ENCODE assay signal across 8 cellular contexts in the genomic region with DNA sequence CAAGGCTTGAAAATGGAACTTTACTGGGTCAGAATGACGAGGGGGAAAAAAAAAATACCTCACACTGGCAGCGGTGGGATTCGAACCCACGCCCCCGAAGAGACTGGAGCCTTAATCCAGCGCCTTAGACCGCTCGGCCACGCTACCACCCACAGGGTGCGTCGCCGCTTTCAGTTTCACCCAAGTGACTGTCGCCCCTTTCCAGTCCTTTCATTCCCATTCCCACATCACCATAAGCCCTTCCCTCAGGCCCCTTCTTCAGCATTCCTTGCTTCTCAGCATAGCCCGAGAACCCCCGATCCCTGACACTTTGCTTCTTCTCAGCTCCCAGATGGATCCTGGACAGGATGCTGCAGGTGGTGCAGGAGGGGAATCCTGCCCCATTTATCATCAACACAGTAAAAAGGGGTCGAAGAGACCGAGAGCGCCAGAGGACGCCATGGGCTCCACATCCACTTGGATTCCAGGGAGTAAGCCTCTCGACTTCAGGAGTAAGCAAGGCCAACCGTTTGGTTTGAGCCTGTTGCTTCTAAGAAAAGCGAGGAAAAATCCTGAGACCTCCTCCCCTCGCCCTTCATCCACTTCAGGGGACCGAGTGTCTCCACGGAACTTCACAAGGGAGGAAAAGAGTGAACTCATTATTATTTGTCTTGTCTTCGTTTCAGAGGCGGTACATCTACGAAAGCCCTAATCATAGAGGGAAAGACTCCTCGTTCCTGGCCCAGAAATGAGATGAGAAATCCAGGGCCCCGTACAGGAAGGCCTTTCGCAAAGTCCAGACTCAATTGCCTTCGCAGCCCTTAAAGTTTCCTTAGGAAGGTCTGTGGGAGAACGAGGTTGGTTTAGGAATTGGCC. TPM values are rescaled to one million over a fixed set of nuclear protein-coding genes. Genes with fewer than 3 reads are reported as not detected.
A peak's percentile ranks its signal among the peaks of the same experiment; 100 is the strongest.
DNase-seq lines count a peak whose midpoint lies in the region; ATAC-seq, FAIRE-seq and TF ChIP-seq lines count a peak whose summit lies in the region.

No MANE protein-coding gene starts in this region.

- peak overlapping the region; percentile 57 to 68 for H3K4me2 ChIP-seq in H1 (ENCODE audit: insufficient read depth in 1 of 2, low read depth in 2 of 2, low read length in 2 of 2)

- H3K36me3 ChIP-seq in H1 (ENCODE audit: control insufficient read depth in 2 of 4, insufficient read depth in 4 of 4, low read length in 3 of 4) = no peaks in the 10 kb centered on the region

- H3K27ac ChIP-seq in 22Rv1 (peak overlapping the region; percentile 85), H1 (ENCODE audit: low read depth, low read length) (no peak overlapping the region)

- H3K27me3 ChIP-seq in H1 (replicated peaks in 1 of 4; ENCODE audit: control insufficient read depth in 3 of 4, extremely low read depth in 1 of 4, insufficient read depth in 3 of 4, low read length in 3 of 4) = no peaks in the 10 kb centered on the region

- H2BK12ac ChIP-seq in H1 (ENCODE audit: low read depth, low read length) = no peak overlapping the region

- H3K9me3 Mint-ChIP-seq in activated CD8-positive, alpha-beta T cell treated with anti-CD3 and anti-CD28 coated beads for 36 hours = no peaks in the 10 kb centered on the region
- H3K9me3 Mint-ChIP-seq in memory B cell = no peaks in the 10 kb centered on the region

- H2BK5ac ChIP-seq in H1 (ENCODE audit: low read depth, low read length) = no peak overlapping the region; the same call in 1 of the 2 replicates

- CTCF ChIA-PET in activated CD8-positive, alpha-beta T cell treated with anti-CD3 and anti-CD28 coated beads for 36 hours (lab: Charles Lee) = interaction anchor here (1.4 to 3.5 kb wide), 2 partner anchors 72 to 105 kb away, joined by 3 to 14 read pairs; no protein-coding TSS in a partner anchor
- CTCF ChIA-PET in H1 (lab: Charles Lee; ENCODE audit: partially characterized antibody) = interaction anchor here (0.6 kb wide), 1 partner anchor 24 kb away, joined by 4 read pairs; no protein-coding TSS in a partner anchor

- no peak overlapping the region for H3K18ac ChIP-seq in H1 (ENCODE audit: extremely low read depth, low read length)

- peak overlapping the region; percentile 99 for H2AFZ ChIP-seq in H1 (ENCODE audit: low read length)

- peak overlapping the region; percentile 81 for H3K4me3 Mint-ChIP-seq in activated CD8-positive, alpha-beta T cell treated with anti-CD3 and anti-CD28 coated beads for 36 hours
- peak overlapping the region; percentile 75 for H3K4me3 Mint-ChIP-seq in memory B cell

- H3K23ac ChIP-seq in H1 (ENCODE audit: insufficient read length) = no peak overlapping the region

- ATAC-seq in activated CD8-positive, alpha-beta T cell treated with anti-CD3 and anti-CD28 coated beads for 36 hours = peak; percentile 11
- ATAC-seq in memory B cell (ENCODE audit: low read depth) (no peak), HG03342 (IDR thresholded peaks at IDR 0.05; ENCODE audit: unreplicated experiment) (no peak)

- 4% methylated on average over 33 of the region's 33 CpGs; no CpG with 5 or more reads in 1 of the 2 experiments for WGBS in H1 (ENCODE audit: extremely low coverage in 1 of 2, insufficient coverage in 1 of 2, insufficient read length in 1 of 2, insufficient replicate concordance in 2 of 2, low coverage in 1 of 2, low lambda C conversion rate in 2 of 2, missing lambda C conversion rate in 1 of 2), 2 experiments

- H4K5ac ChIP-seq in H1 (ENCODE audit: insufficient read length, low read depth, low read length) = no peak overlapping the region

- no peak overlapping the region for H3K14ac ChIP-seq in H1 (ENCODE audit: insufficient read length)

- H3K4ac ChIP-seq in H1 (replicated peaks; ENCODE audit: insufficient read length, low read depth, low read length) = no peak overlapping the region

- H3K4me1 Mint-ChIP-seq in activated CD8-positive, alpha-beta T cell treated with anti-CD3 and anti-CD28 coated beads for 36 hours (ENCODE audit: low read depth) = peaks cover 36% of the 10 kb centered on the region
- peaks cover 29% of the 10 kb centered on the region for H3K4me1 Mint-ChIP-seq in memory B cell

- TF ChIP-seq RAD21 in H1 (IDR thresholded peaks at IDR 0.05 in 1 of 2, conservative IDR thresholded peaks at IDR 0.05 in 1 of 2; ENCODE audit: low read depth in 2 of 2, low read length in 2 of 2) = no peak

- peak overlapping the region; percentile 16 to 87 (median 63); a peak in 6 of 7 replicates for H3K9ac ChIP-seq in H1 (replicated peaks in 1 of 4; ENCODE audit: extremely low read depth in 1 of 4, low read depth in 3 of 4, low read length in 3 of 4)

- H3K27me3 Mint-ChIP-seq in activated CD8-positive, alpha-beta T cell treated with anti-CD3 and anti-CD28 coated beads for 36 hours = peaks cover 2% of the 10 kb centered on the region
- peaks cover 2% of the 10 kb centered on the region for H3K27me3 Mint-ChIP-seq in memory B cell

- H3K23me2 ChIP-seq in H1 (ENCODE audit: low read depth, low read length) = peaks cover 3% of the 10 kb centered on the region; the same call in 1 of the 2 replicates

- H3K9me3 ChIP-seq in H1 (ENCODE audit: insufficient read depth in 2 of 2, low read depth in 1 of 2, low read length in 1 of 2) = no peaks in the 10 kb centered on the region

- no peaks in the 10 kb centered on the region for H3K79me2 ChIP-seq in H1 (ENCODE audit: control insufficient read depth in 1 of 2, insufficient read depth in 2 of 2, low read length in 2 of 2)

- H4K91ac ChIP-seq in H1 (replicated peaks; ENCODE audit: insufficient read length, low read length) = no peak overlapping the region

- no peak overlapping the region for H2BK120ac ChIP-seq in H1 (replicated peaks; ENCODE audit: low read depth, low read length)

- POLR2A ChIA-PET in activated CD8-positive, alpha-beta T cell treated with anti-CD3 and anti-CD28 coated beads for 36 hours (lab: Charles Lee) = no interaction called here
- POLR2A ChIA-PET in H1 (lab: Charles Lee; ENCODE audit: partially characterized antibody) = interaction anchor here (0.6 to 0.8 kb wide), 3 partner anchors 9 to 1721 kb away, joined by 3 read pairs; no protein-coding TSS in a partner anchor

- TF ChIP-seq POLR2A in H1 (IDR thresholded peaks at IDR 0.05; ENCODE audit: control extremely low read depth in 1 of 2, low read depth in 2 of 2, low read length in 2 of 2) = no peak

- H3K27ac Mint-ChIP-seq in activated CD8-positive, alpha-beta T cell treated with anti-CD3 and anti-CD28 coated beads for 36 hours = peak overlapping the region; percentile 92
- peak overlapping the region; percentile 92 for H3K27ac Mint-ChIP-seq in memory B cell

- no peak overlapping the region for H2BK15ac ChIP-seq in H1 (ENCODE audit: low read length)

- H3K79me1 ChIP-seq in H1 (ENCODE audit: low read depth, low read length) = no peaks in the 10 kb centered on the region

- DNase-seq in GM20000 (ENCODE audit: low spot score) (peak; percentile 57), NCI-H526 (lab: John Stamatoyannopoulos, UW) (peak; percentile 42 to 75), H1 (ENCODE audit: low read depth in 1 of 2, low spot score in 2 of 2) (peak; percentile 75 to 98), memory B cell (ENCODE audit: low spot score in 2 of 2) (peak in 1 of 2 donors; percentile 51)
- peak; percentile 85 for DNase-seq in activated CD8-positive, alpha-beta T cell treated with anti-CD3 and anti-CD28 coated beads for 36 hours
- DNase-seq in stimulated activated CD8-positive, alpha-beta memory T cell treated with anti-CD3 and anti-CD28 coated beads, Interleukin-12 subunit alpha, Interleukin-12 subunit beta, amount 100 ng/mL, for 4 hours (ENCODE audit: low read depth) = peak; percentile 46

- H4K8ac ChIP-seq in H1 (ENCODE audit: extremely low read depth, insufficient read depth, low read length) = no peak overlapping the region

- no peak for TF ChIP-seq EP300 in H1 (IDR thresholded peaks at IDR 0.05; ENCODE audit: borderline replicate concordance in 1 of 2, low read depth in 2 of 2, low read length in 2 of 2)

- peak overlapping the region; percentile 82 to 97 (median 89) for H3K4me3 ChIP-seq in H1 (ENCODE audit: extremely low read depth in 1 of 4, insufficient read depth in 2 of 4, low read depth in 3 of 4, low read length in 4 of 4)

- no peak overlapping the region for H2AK5ac ChIP-seq in H1 (ENCODE audit: low read depth, low read length)

- FAIRE-seq in H1 (lab: Jason Lieb, UNC) = no peak

- intact Hi-C loops in activated CD8-positive, alpha-beta T cell treated with anti-CD3 and anti-CD28 coated beads for 36 hours (cut with micrococcal nuclease) = no loop called here

- TF ChIP-seq CTCF in 22Rv1 (IDR thresholded peaks at IDR 0.05) = no peak
- no peak for TF ChIP-seq CTCF in GM20000 (IDR thresholded peaks at IDR 0.05; ENCODE audit: extremely low read depth, missing control alignments)
- TF ChIP-seq CTCF in activated CD8-positive, alpha-beta T cell treated with anti-CD3 and anti-CD28 coated beads for 36 hours (IDR thresholded peaks at IDR 0.05) = no peak
- TF ChIP-seq CTCF in H1 (IDR thresholded peaks at IDR 0.05; ENCODE audit: control extremely low read depth in 1 of 3, insufficient read depth in 1 of 3, low read depth in 1 of 3, low read length in 3 of 3) = no peak

- H4K20me1 ChIP-seq in H1 (replicated peaks in 1 of 2; ENCODE audit: control insufficient read depth in 1 of 2, insufficient read depth in 2 of 2, low read length in 2 of 2) = no peaks in the 10 kb centered on the region

- peaks cover 2% of the 10 kb centered on the region for H3K36me3 Mint-ChIP-seq in activated CD8-positive, alpha-beta T cell treated with anti-CD3 and anti-CD28 coated beads for 36 hours (ENCODE audit: low read depth)
- no peaks in the 10 kb centered on the region for H3K36me3 Mint-ChIP-seq in memory B cell

- H2BK20ac ChIP-seq in H1 (ENCODE audit: low read length) = no peak overlapping the region

- peaks cover 0 to 2% (median 0%) of the 10 kb centered on the region in 4 experiments; a peak in 2 of 7 replicates for H3K4me1 ChIP-seq in H1 (replicated peaks in 1 of 4; ENCODE audit: control insufficient read depth in 3 of 4, insufficient read depth in 4 of 4, low read length in 3 of 4)

- H3K56ac ChIP-seq in H1 (replicated peaks; ENCODE audit: insufficient read length, low read depth, low read length) = no peak overlapping the region

TF ChIP-seq in H1, 55 proteins besides CTCF, POLR2A, EP300 and RAD21 (continues in another document):
- no peak for TF ChIP-seq GTF2F1 (IDR thresholded peaks at IDR 0.05; ENCODE audit: borderline replicate concordance, low read depth, low read length)
- TF ChIP-seq EGR1 (IDR thresholded peaks at IDR 0.05; ENCODE audit: borderline replicate concordance, low read depth, low read length) = 0 out of 2 replicates have a peak, but pooled peaks have one; percentile 35

RNA-seq across cellular contexts. Expression of a gene that starts 20.0 kb away (rescaled TPM):
- 10 to 100 TPM; 45.6 to 46.4 TPM for total RNA-seq in activated CD8-positive, alpha-beta T cell treated with anti-CD3 and anti-CD28 coated beads for 36 hours
- 76.4 and 78.9 TPM in 2 replicates for total RNA-seq in H1 (2021; fragmentation: NEBNext Ultra II Directional; extraction: Animal tissue kit (Norgen Biotek cat#: 25700))
- 61.2 and 85.9 TPM in 2 replicates for polyA plus RNA-seq in H1 (2011; rRNA removed)
- 67.9 TPM for polyA plus RNA-seq in H1 (2011; cell fraction: cytosol; rRNA removed)
- polyA plus RNA-seq in H1 (2011; cell fraction: nucleus; rRNA removed) = 84.9 TPM
- 59.9 to 67.2 TPM (median 65.2 TPM) in 4 replicates for polyA plus RNA-seq in H1 (2012, experiment 1 of 2)
- 79.0 TPM for polyA plus RNA-seq in H1 (2012, experiment 2 of 2)
- 44.6 TPM for polyA plus RNA-seq in H1 (2013, experiment 1 of 2)
- 42.9 TPM for polyA plus RNA-seq in H1 (2013, experiment 2 of 2)
- 105 and 114 TPM in 2 replicates for polyA minus RNA-seq in H1 (2011; rRNA and poly(A)+ RNA removed)
- polyA minus RNA-seq in H1 (2011; cell fraction: cytosol; rRNA and poly(A)+ RNA removed) = 70.7 TPM
- polyA minus RNA-seq in H1 (2011; cell fraction: nucleus; rRNA and poly(A)+ RNA removed) = 92.8 TPM
